ENCODE assay signal across 26 cellular contexts in the genomic region with DNA sequence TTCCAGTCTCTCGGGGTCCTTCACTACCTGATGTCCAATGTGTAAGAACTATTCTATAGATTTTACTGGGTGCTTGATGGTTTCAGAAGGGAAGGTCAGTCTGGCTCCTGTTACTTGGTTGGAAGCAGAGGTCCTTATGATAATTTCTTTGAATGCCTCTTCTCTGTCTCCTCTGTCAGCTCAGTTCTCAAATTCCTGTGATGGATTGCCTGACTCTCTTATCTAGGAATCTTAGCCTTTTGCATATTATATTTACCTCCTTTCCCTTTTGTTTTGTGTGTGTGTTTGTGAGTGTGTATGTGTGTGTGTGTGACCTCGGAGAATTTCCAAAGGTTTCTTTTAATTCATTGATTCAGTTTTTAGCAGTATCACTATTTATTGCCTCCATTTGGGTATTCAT.
"Had no signal": no experiment of that assay in that cellular context is flagged by ENCODE, and none has a peak within 500 bp of the region (broad histone marks: within the 10 kb centered on the region; RNA-seq: fewer than 3 reads in every experiment).

No MANE protein-coding gene starts in this region.

- H3K4me1 Mint-ChIP-seq: activated CD4-positive, alpha-beta T cell treated with anti-CD3 and anti-CD28 coated beads, Interleukin-2, amount 10 ng/mL, durations not matched to agents 24 days and 14 days; activated naive CD4-positive, alpha-beta T cell treated with anti-CD3 and anti-CD28 coated beads, Interleukin-2, amount 10 ng/mL, durations not matched to agents 7 days and 5 days; activated naive CD8-positive, alpha-beta T cell treated with anti-CD3 and anti-CD28 coated beads, Interleukin-2, amount 10 ng/mL, durations not matched to agents 7 days and 5 days had no signal

- H3K9me3 ChIP-seq: body of pancreas, MG63 had no signal

- H3K27ac Mint-ChIP-seq: activated B cell treated with CpG ODN at 0.5 μM for 24 hours; activated CD4-positive, alpha-beta memory T cell treated with anti-CD3 and anti-CD28 coated beads for 36 hours; activated CD4-positive, alpha-beta T cell treated with anti-CD3 and anti-CD28 coated beads, Interleukin-2, amount 10 ng/mL, durations not matched to agents 24 days and 14 days; activated naive CD4-positive, alpha-beta T cell treated with anti-CD3 and anti-CD28 coated beads, Interleukin-2, amount 10 ng/mL, durations not matched to agents 7 days and 5 days; activated naive CD8-positive, alpha-beta T cell treated with anti-CD3 and anti-CD28 coated beads, Interleukin-2, amount 10 ng/mL, durations not matched to agents 7 days and 5 days had no signal

- H3K36me3 Mint-ChIP-seq: activated CD4-positive, alpha-beta memory T cell treated with anti-CD3 and anti-CD28 coated beads for 36 hours; activated naive CD4-positive, alpha-beta T cell treated with anti-CD3 and anti-CD28 coated beads, Interleukin-2, amount 10 ng/mL, durations not matched to agents 7 days and 5 days; activated naive CD8-positive, alpha-beta T cell treated with anti-CD3 and anti-CD28 coated beads, Interleukin-2, amount 10 ng/mL, durations not matched to agents 7 days and 5 days had no signal

- H3K9me3 Mint-ChIP-seq: activated B cell treated with CpG ODN at 0.5 μM for 24 hours; activated CD4-positive, alpha-beta memory T cell treated with anti-CD3 and anti-CD28 coated beads for 36 hours; activated CD4-positive, alpha-beta T cell treated with anti-CD3 and anti-CD28 coated beads, Interleukin-2, amount 10 ng/mL, durations not matched to agents 24 days and 14 days; activated naive CD4-positive, alpha-beta T cell treated with anti-CD3 and anti-CD28 coated beads, Interleukin-2, amount 10 ng/mL, durations not matched to agents 7 days and 5 days; activated naive CD8-positive, alpha-beta T cell treated with anti-CD3 and anti-CD28 coated beads, Interleukin-2, amount 10 ng/mL, durations not matched to agents 7 days and 5 days; activated T-cell treated with anti-CD3 and anti-CD28 coated beads, Interleukin-2, amount 50 U/mL, for 4 hours had no signal

- H3K27ac ChIP-seq: body of pancreas, SK-N-MC had no signal

- H3K27me3 ChIP-seq: body of pancreas, MG63 had no signal

- DNase-seq: activated B cell treated with CpG ODN at 0.5 μM for 24 hours; activated CD4-positive, alpha-beta memory T cell treated with anti-CD3 and anti-CD28 coated beads for 36 hours; activated CD4-positive, alpha-beta T cell treated with anti-CD3 and anti-CD28 coated beads for 1 hour; activated CD4-positive, alpha-beta T cell treated with anti-CD3 and anti-CD28 coated beads, Interleukin-2, amount 10 ng/mL, durations not matched to agents 24 days and 14 days; activated gamma-delta T cell treated with Interleukin-2 at 50 U/mL for 16 hours; activated naive CD4-positive, alpha-beta T cell treated with anti-CD3 and anti-CD28 coated beads, Interleukin-2, amount 10 ng/mL, durations not matched to agents 7 days and 5 days; activated naive CD8-positive, alpha-beta T cell treated with anti-CD3 and anti-CD28 coated beads, Interleukin-2, amount 10 ng/mL, durations not matched to agents 7 days and 5 days; activated T-cell treated with anti-CD3 and anti-CD28 coated beads, Interleukin-2, amount 50 U/mL, for 4 hours; aorta; body of pancreas; central memory CD4-positive, alpha-beta T cell; MG63; MV-4-11; NCI-H1092 treated with DMSO at 0.1 percent for 48 hours; NCI-H1417 treated with DMSO at 0.1 percent for 48 hours; NCI-H1694; NCI-H2029; NCI-H2107; NCI-H2171 treated with DMSO at 0.1 percent for 48 hours; NCI-H345; NCI-H510A; NCI-H526 treated with DMSO at 0.1 percent for 48 hours; SIG-M5; T-helper 2 cell; T1000 had no signal

- H3K27me3 Mint-ChIP-seq: activated CD4-positive, alpha-beta T cell treated with anti-CD3 and anti-CD28 coated beads, Interleukin-2, amount 10 ng/mL, durations not matched to agents 24 days and 14 days; activated naive CD4-positive, alpha-beta T cell treated with anti-CD3 and anti-CD28 coated beads, Interleukin-2, amount 10 ng/mL, durations not matched to agents 7 days and 5 days had no signal

- H3K4me3 Mint-ChIP-seq: activated B cell treated with CpG ODN at 0.5 μM for 24 hours; activated CD4-positive, alpha-beta memory T cell treated with anti-CD3 and anti-CD28 coated beads for 36 hours; activated CD4-positive, alpha-beta T cell treated with anti-CD3 and anti-CD28 coated beads, Interleukin-2, amount 10 ng/mL, durations not matched to agents 24 days and 14 days; activated naive CD4-positive, alpha-beta T cell treated with anti-CD3 and anti-CD28 coated beads, Interleukin-2, amount 10 ng/mL, durations not matched to agents 7 days and 5 days; activated naive CD8-positive, alpha-beta T cell treated with anti-CD3 and anti-CD28 coated beads, Interleukin-2, amount 10 ng/mL, durations not matched to agents 7 days and 5 days; activated T-cell treated with anti-CD3 and anti-CD28 coated beads, Interleukin-2, amount 50 U/mL, for 4 hours had no signal

- H3K4me3 ChIP-seq: body of pancreas, MG63, SK-N-MC had no signal

- ATAC-seq: activated T-cell treated with anti-CD3 and anti-CD28 coated beads, Interleukin-2, amount 50 U/mL, for 4 hours; body of pancreas had no signal
